9 cellular contexts compared by ENCODE assay signal in the genomic region with DNA sequence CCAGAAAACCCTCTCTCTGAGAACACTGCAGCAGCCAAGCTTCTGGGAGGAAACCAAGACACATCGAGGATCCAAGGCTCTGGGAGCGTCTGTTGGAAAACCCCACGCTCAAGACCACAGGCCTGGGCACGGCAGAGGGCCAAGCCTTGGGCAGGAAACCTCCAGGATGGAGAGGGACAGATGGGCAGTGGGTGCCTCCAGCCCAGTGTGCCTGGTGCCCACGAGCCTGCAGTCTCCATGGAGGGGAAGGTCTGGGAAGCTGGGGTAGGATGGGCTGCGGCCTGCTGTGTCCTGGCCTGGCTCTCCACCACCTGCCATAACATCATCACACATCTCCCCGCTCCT.
DNase-seq lines count a peak whose midpoint lies in the region; ATAC-seq and TF ChIP-seq lines count a peak whose summit lies in the region.
"Had no signal": no experiment of that assay in that cellular context is flagged by ENCODE, and none has a peak within 500 bp of the region (broad histone marks: within the 10 kb centered on the region; RNA-seq: fewer than 3 reads in every experiment).

No MANE protein-coding gene starts in this region.

- no peaks in the 10 kb centered on the region for H3K9me3 Mint-ChIP-seq in type B pancreatic cell

- no peaks in the 10 kb centered on the region for H3K9me3 ChIP-seq in BLaER1 treated with 17β-estradiol and CSF1 and Interleukin-3, amounts not matched to agents 10 nM and 100 nM (replicated peaks in 1 of 11)
- H3K9me3 ChIP-seq in Loucy (ENCODE audit: insufficient read depth, low read depth, low read length): no peaks in the 10 kb centered on the region
- no peaks in the 10 kb centered on the region for H3K9me3 ChIP-seq in neuronal stem cell (replicated peaks in 1 of 2; ENCODE audit: control insufficient read depth in 2 of 2, insufficient read depth in 1 of 2, low read depth in 1 of 2, low read length in 2 of 2)

- H3K18ac ChIP-seq in neuronal stem cell (ENCODE audit: low read length): peak overlapping the region; percentile 87

- peak overlapping the region; percentile 94 to 100 (median 96) for H3K4me2 ChIP-seq in BLaER1 treated with 17β-estradiol and CSF1 and Interleukin-3, amounts not matched to agents 10 nM and 100 nM
- H3K4me2 ChIP-seq in Loucy (ENCODE audit: low read depth, low read length, poor library complexity, severe bottlenecking) (peak overlapping the region; percentile 66), neuronal stem cell (ENCODE audit: insufficient read depth, low read length, poor library complexity, severe bottlenecking) (no peak overlapping the region)

- H3K27me3 Mint-ChIP-seq in type B pancreatic cell: no peaks in the 10 kb centered on the region

- ATAC-seq in GM19351 (IDR thresholded peaks at IDR 0.05; ENCODE audit: unreplicated experiment): no peak

- intact Hi-C loops in dorsolateral prefrontal cortex (cut with DNase I): loop anchor here in 1 of 2 donors (2.0 to 5.0 kb wide), 3 partner anchors 21 to 94 kb away; partner anchors contain the start of gene FAM53B

- no peak overlapping the region for H2BK120ac ChIP-seq in neuronal stem cell (ENCODE audit: low read depth, low read length)

- WGBS in neuronal stem cell (ENCODE audit: extremely low coverage in 2 of 2, insufficient read length in 2 of 2, insufficient replicate concordance in 1 of 2), 2 donors: no CpG with 5 or more reads among the region's 7 CpGs

- peak overlapping the region; percentile 36 to 85 (median 74); a peak in 20 of 22 replicates for H3K9ac ChIP-seq in BLaER1 treated with 17β-estradiol and CSF1 and Interleukin-3, amounts not matched to agents 10 nM and 100 nM
- H3K9ac ChIP-seq in Loucy (ENCODE audit: low read depth, low read length, poor library complexity, severe bottlenecking) (peak overlapping the region; percentile 52), neuronal stem cell (ENCODE audit: low read depth, low read length, poor library complexity) (no peak overlapping the region)

- H2BK12ac ChIP-seq in neuronal stem cell (ENCODE audit: low read length): no peak overlapping the region

- H2AK5ac ChIP-seq in neuronal stem cell (ENCODE audit: low read depth, low read length): peak overlapping the region; percentile 86

- no peak for DNase-seq in dorsolateral prefrontal cortex
- no peak for DNase-seq in neuronal stem cell (ENCODE audit: low spot score)
- DNase-seq in RKO (ENCODE audit: low spot score): no peak
- DNase-seq in A172 (ENCODE audit: low spot score): no peak
- no peak for DNase-seq in type B pancreatic cell (ENCODE audit: extremely low spot score, unreplicated experiment)

- peaks cover 99 to 100% (median 100%) of the 10 kb centered on the region in 10 experiments for H3K4me1 ChIP-seq in BLaER1 treated with 17β-estradiol and CSF1 and Interleukin-3, amounts not matched to agents 10 nM and 100 nM
- H3K4me1 ChIP-seq in Loucy (ENCODE audit: insufficient read depth, low read length, poor library complexity, severe bottlenecking) (peaks cover 49% of the 10 kb centered on the region), neuronal stem cell (ENCODE audit: control insufficient read depth in 2 of 2, insufficient read depth in 1 of 2, low read depth in 1 of 2, low read length in 2 of 2) (peaks cover 14 to 43% of the 10 kb centered on the region in 2 donors)

- peaks cover 29% of the 10 kb centered on the region for H3K4me1 Mint-ChIP-seq in type B pancreatic cell (ENCODE audit: unreplicated experiment)

- no peak overlapping the region for H3K4ac ChIP-seq in neuronal stem cell (ENCODE audit: low read length)

- peak overlapping the region; percentile 52 to 97 (median 90) for H3K27ac ChIP-seq in BLaER1 treated with 17β-estradiol and CSF1 and Interleukin-3, amounts not matched to agents 10 nM and 100 nM
- peak overlapping the region; percentile 79 to 99 (median 95) for H3K27ac ChIP-seq in dorsolateral prefrontal cortex
- no peak overlapping the region for H3K27ac ChIP-seq in neuronal stem cell (replicated peaks; ENCODE audit: low read length)

- TF ChIP-seq CTCF in Loucy (conservative IDR thresholded peaks at IDR 0.05; ENCODE audit: low read length) (no peak), dorsolateral prefrontal cortex (IDR thresholded peaks at IDR 0.05 in 54 of 56, conservative IDR thresholded peaks at IDR 0.05 in 2 of 56; ENCODE audit: low read depth in 1 of 56, partially characterized antibody in 56 of 56) (peak in 1 of 56 donors; percentile 7), type B pancreatic cell (conservative IDR thresholded peaks at IDR 0.05) (no peak)

- peak overlapping the region in 8 of 10 experiments; percentile 2 to 66 (median 50); a peak in 15 of 20 replicates for H3K4me3 ChIP-seq in BLaER1 treated with 17β-estradiol and CSF1 and Interleukin-3, amounts not matched to agents 10 nM and 100 nM
- peak overlapping the region; percentile 63 for H3K4me3 ChIP-seq in Loucy (ENCODE audit: low read length, poor library complexity, severe bottlenecking)
- H3K4me3 ChIP-seq in dorsolateral prefrontal cortex: peak overlapping the region in 2 of 59 donors; percentile 8 to 27
- H3K4me3 ChIP-seq in neuronal stem cell (ENCODE audit: low read length in 2 of 2): no peak overlapping the region

- peaks cover 0 to 13% (median 0%) of the 10 kb centered on the region in 11 experiments; a peak in 3 of 22 replicates for H3K36me3 ChIP-seq in BLaER1 treated with 17β-estradiol and CSF1 and Interleukin-3, amounts not matched to agents 10 nM and 100 nM
- H3K36me3 ChIP-seq in Loucy (ENCODE audit: insufficient read depth, low read length) (peaks cover 3% of the 10 kb centered on the region; the same call in 1 of the 2 replicates), neuronal stem cell (replicated peaks in 1 of 2; ENCODE audit: control insufficient read depth in 2 of 2, insufficient read depth in 2 of 2, low read length in 2 of 2) (peaks cover 0 to 5% of the 10 kb centered on the region in 2 donors)
- H3K36me3 ChIP-seq: brain microvascular endothelial cell had no signal

- H3F3A ChIP-seq in Loucy (ENCODE audit: low read depth): no peaks in the 10 kb centered on the region

- H3K79me1 ChIP-seq in neuronal stem cell (ENCODE audit: low read depth, low read length): peaks cover 13% of the 10 kb centered on the region

- H4K8ac ChIP-seq in neuronal stem cell (ENCODE audit: low read depth, low read length): no peak overlapping the region

- peaks cover 79% of the 10 kb centered on the region; the same call in 1 of the 2 replicates for H3K79me2 ChIP-seq in Loucy (ENCODE audit: insufficient read depth, low read length)

- H4K20me1 ChIP-seq in BLaER1 treated with 17β-estradiol and CSF1 and Interleukin-3, amounts not matched to agents 10 nM and 100 nM: peaks cover 0 to 96% (median under 1%) of the 10 kb centered on the region in 11 experiments; a peak in 9 of 22 replicates
- H4K20me1 ChIP-seq in Loucy (ENCODE audit: insufficient read depth, low read length, poor library complexity, severe bottlenecking): peaks cover 5% of the 10 kb centered on the region

- H4K91ac ChIP-seq in neuronal stem cell (ENCODE audit: low read depth, low read length, poor library complexity): peak overlapping the region; percentile 56

- no peak overlapping the region for H3K27ac Mint-ChIP-seq in type B pancreatic cell

- peak overlapping the region; percentile 65 for H3K23ac ChIP-seq in neuronal stem cell (ENCODE audit: low read depth, low read length, poor library complexity)

- H3K27me3 ChIP-seq in BLaER1 treated with 17β-estradiol and CSF1 and Interleukin-3, amounts not matched to agents 10 nM and 100 nM: no peaks in the 10 kb centered on the region
- H3K27me3 ChIP-seq in Loucy (ENCODE audit: insufficient read depth, low read length, poor library complexity, severe bottlenecking): no peaks in the 10 kb centered on the region
- H3K27me3 ChIP-seq in dorsolateral prefrontal cortex: no peaks in the 10 kb centered on the region
- H3K27me3 ChIP-seq in neuronal stem cell (ENCODE audit: control insufficient read depth in 3 of 3, insufficient read depth in 3 of 3, low read depth in 1 of 3, low read length in 3 of 3): no peaks in the 10 kb centered on the region
- H3K27me3 ChIP-seq: brain microvascular endothelial cell had no signal

- no peak overlapping the region for H3K14ac ChIP-seq in neuronal stem cell (ENCODE audit: low read length)

- H2AFZ ChIP-seq in Loucy (ENCODE audit: low read length) (no peak overlapping the region), neuronal stem cell (ENCODE audit: low read length) (no peak overlapping the region)

- H3K36me3 Mint-ChIP-seq in type B pancreatic cell: no peaks in the 10 kb centered on the region

- peak overlapping the region; percentile 79 for H2BK15ac ChIP-seq in neuronal stem cell (ENCODE audit: low read length)

- no peak overlapping the region for H3K4me3 Mint-ChIP-seq in type B pancreatic cell

- no peak overlapping the region for H2BK5ac ChIP-seq in neuronal stem cell (ENCODE audit: low read length)

- no peaks in the 10 kb centered on the region for H3K9me2 ChIP-seq in Loucy (replicated peaks; ENCODE audit: low read depth, low read length)

Comparison
In these comparisons a context has a peak if more than half of its experiments do, and no peak if none do; other contexts are left out.
1. H3K4me3 ChIP-seq: peak in BLaER1 treated with 17β-estradiol and CSF1 and Interleukin-3, amounts not matched to agents 10 nM and 100 nM (8 of 10) and Loucy (single experiment); none in neuronal stem cell (0 of 2).